ENCODE assay signal across 13 cellular contexts in genomic region chr1:11350265-11350664, GRCh38.
"Had no signal": no experiment of that assay in that cellular context is flagged by ENCODE, and none has a peak within 500 bp of the region (broad histone marks: within the 10 kb centered on the region; RNA-seq: fewer than 3 reads in every experiment).

No MANE protein-coding gene starts in this region.

- H3K27ac ChIP-seq: left lung, ovary, VCaP had no signal

- H3K27ac Mint-ChIP-seq: activated naive CD8-positive, alpha-beta T cell; nephron progenitor cell; type B pancreatic cell had no signal

- H3K27me3 Mint-ChIP-seq: brain had no signal

- H3K36me3 Mint-ChIP-seq: type B pancreatic cell had no signal

- H3K9me3 ChIP-seq: left lung, ovary had no signal

- H3K36me3 ChIP-seq: left lung, ovary had no signal

- H3K4me3 ChIP-seq: left lung, ovary had no signal

- H3K4me3 Mint-ChIP-seq: activated naive CD8-positive, alpha-beta T cell; brain; nephron progenitor cell; type B pancreatic cell had no signal

- DNase-seq: activated CD4-positive, alpha-beta T cell treated with anti-CD3 and anti-CD28 coated beads for 4 hours; activated effector memory CD4-positive, alpha-beta T cell treated with Interleukin-2 at 50 U/mL for 16 hours; amygdala; left lung; nephron progenitor cell; ovary; stimulated activated CD4-positive, alpha-beta T cell treated with anti-CD3 and anti-CD28 coated beads, Interleukin-12 subunit alpha, Interleukin-12 subunit beta, amount 100 ng/mL, for 4 hours; stimulated activated naive CD4-positive, alpha-beta T cell treated with Interleukin-2 at 50 U/mL for 16 hours; T1000 had no signal

- H3K4me1 ChIP-seq: left lung had no signal

- H3K27me3 ChIP-seq: ovary had no signal

- ATAC-seq: left lung had no signal
